In the genomic region with DNA sequence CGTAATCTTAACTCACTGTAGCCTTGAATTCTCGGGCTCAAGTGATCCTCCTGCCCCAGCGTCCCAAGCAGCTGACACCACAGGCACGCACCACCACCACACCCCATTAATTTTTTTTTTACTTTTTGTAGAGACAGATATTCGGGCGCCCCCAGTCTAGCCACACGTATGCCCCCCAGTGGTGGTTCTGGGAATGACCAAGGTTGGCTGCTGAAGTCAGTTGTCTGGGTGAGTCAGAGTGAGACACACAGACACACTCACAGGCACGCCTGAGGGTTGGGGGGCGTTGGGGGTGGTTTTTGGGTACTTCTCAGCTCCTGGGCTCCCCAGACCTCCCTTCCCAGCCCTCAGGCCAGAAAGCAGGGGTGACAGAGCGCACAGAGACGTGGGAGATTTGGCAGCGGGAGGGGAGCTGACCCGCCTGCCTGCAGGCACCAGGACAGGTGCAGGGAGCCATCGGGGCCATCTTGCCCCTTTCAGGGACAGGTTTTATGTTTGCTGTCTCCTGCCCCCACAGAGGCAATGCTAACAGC, we compare ENCODE assay signal across 8 cellular contexts. TPM values are rescaled to one million over a fixed set of nuclear protein-coding genes. Genes with fewer than 3 reads are reported as not detected.
DNase-seq lines count a peak whose midpoint lies in the region; ATAC-seq, FAIRE-seq and TF ChIP-seq lines count a peak whose summit lies in the region.

No MANE protein-coding gene starts in this region.

- TF ChIP-seq CTCF in BJ (IDR thresholded peaks at IDR 0.05; ENCODE audit: insufficient read depth, low read depth, low read length) (peak; percentile 91), astrocyte (IDR thresholded peaks at IDR 0.05; ENCODE audit: insufficient read depth, low read depth, low read length) (peak; percentile 79), hepatocyte (IDR thresholded peaks at IDR 0.05; ENCODE audit: poor library complexity) (peak; percentile 76)

- H3K9me3 Mint-ChIP-seq in astrocyte (ENCODE audit: unreplicated experiment), result no peaks in the 10 kb centered on the region

- H3K27me3 ChIP-seq in BJ (ENCODE audit: control insufficient read depth, insufficient read depth, low read length) (no peaks in the 10 kb centered on the region), astrocyte (ENCODE audit: insufficient read depth, low read length) (peaks cover 3% of the 10 kb centered on the region), hepatocyte (no peaks in the 10 kb centered on the region)

- POLR2A ChIA-PET in BJ (lab: Charles Lee), result no interaction called here

- no peak for FAIRE-seq in astrocyte (lab: Jason Lieb, UNC)

- H3K27me3 Mint-ChIP-seq in astrocyte (ENCODE audit: low read depth, unreplicated experiment), result peaks cover 3% of the 10 kb centered on the region

- H3K4me3 ChIP-seq in BJ (ENCODE audit: low read depth, low read length), result no peak overlapping the region
- no peak overlapping the region for H3K4me3 ChIP-seq in astrocyte (ENCODE audit: insufficient read depth, low read depth, low read length)
- no peak overlapping the region for H3K4me3 ChIP-seq in hepatocyte

- 23% methylated on average over 14 of the region's 14 CpGs for WGBS in hepatocyte (ENCODE audit: low lambda C conversion rate, missing lambda C conversion rate)

- H3K4me3 Mint-ChIP-seq in astrocyte (ENCODE audit: unreplicated experiment), result no peak overlapping the region

- no peaks in the 10 kb centered on the region for H3K9me2 ChIP-seq in hepatocyte (replicated peaks; ENCODE audit: insufficient read depth)

- peaks cover 9% of the 10 kb centered on the region for H4K20me1 ChIP-seq in astrocyte (ENCODE audit: insufficient read depth, low read length)
- no peaks in the 10 kb centered on the region for H4K20me1 ChIP-seq in hepatocyte (ENCODE audit: insufficient read depth, poor library complexity, severe bottlenecking)

- H2AFZ ChIP-seq in astrocyte (ENCODE audit: low read depth, low read length) (no peak overlapping the region), hepatocyte (no peak overlapping the region)

- peaks cover 2% of the 10 kb centered on the region for H3K4me1 Mint-ChIP-seq in astrocyte (ENCODE audit: low read depth, unreplicated experiment)

- no peaks in the 10 kb centered on the region for H3K4me1 ChIP-seq in astrocyte (ENCODE audit: insufficient read depth, low read length)
- H3K4me1 ChIP-seq in hepatocyte (ENCODE audit: insufficient read depth), result peaks cover 12% of the 10 kb centered on the region

- H3K27ac ChIP-seq in astrocyte (ENCODE audit: low read depth, low read length) (no peak overlapping the region), hepatocyte (no peak overlapping the region)

- H3K36me3 Mint-ChIP-seq in astrocyte (ENCODE audit: low read depth, unreplicated experiment), result peaks cover 1% of the 10 kb centered on the region

- ATAC-seq in GM21423 (IDR thresholded peaks at IDR 0.05; ENCODE audit: unreplicated experiment) (peak; percentile 70), HG03342 (IDR thresholded peaks at IDR 0.05; ENCODE audit: unreplicated experiment) (no peak)

- H3K27ac Mint-ChIP-seq in astrocyte (ENCODE audit: unreplicated experiment), result peak overlapping the region; percentile 66

- no peak overlapping the region for H3K9ac ChIP-seq in astrocyte (ENCODE audit: low read length)

- H3K36me3 ChIP-seq in BJ (ENCODE audit: control insufficient read depth, insufficient read depth, low read length), result peaks cover 10% of the 10 kb centered on the region
- H3K36me3 ChIP-seq in astrocyte (ENCODE audit: insufficient read depth, low read length), result no peaks in the 10 kb centered on the region
- H3K36me3 ChIP-seq in hepatocyte (replicated peaks; ENCODE audit: insufficient read depth, low read depth), result no peaks in the 10 kb centered on the region

- no peaks in the 10 kb centered on the region for H3K79me2 ChIP-seq in astrocyte (ENCODE audit: insufficient read depth, low read length)
- H3K79me2 ChIP-seq in hepatocyte, result no peaks in the 10 kb centered on the region

- no peaks in the 10 kb centered on the region for H3K9me3 ChIP-seq in astrocyte (ENCODE audit: insufficient read depth, low read depth, low read length)
- no peaks in the 10 kb centered on the region for H3K9me3 ChIP-seq in hepatocyte (ENCODE audit: low read depth)

- DNase-seq in BJ (ENCODE audit: low read depth), result peak; percentile 31
- DNase-seq in NCI-H1092 (lab: John Stamatoyannopoulos, UW), result peak; percentile 43
- peak; percentile 84 for DNase-seq in T-helper 9 cell
- DNase-seq in astrocyte (ENCODE audit: low read depth), result peak; percentile 47
- peak; percentile 88 for DNase-seq in hepatocyte (ENCODE audit: low spot score)
- peak; percentile 66 to 86 for DNase-seq in stimulated activated CD4-positive, alpha-beta T cell treated with anti-CD3 and anti-CD28 coated beads, Interleukin-12 subunit alpha, Interleukin-12 subunit beta, amount 100 ng/mL, for 24 hours (ENCODE audit: low read depth in 2 of 2)

- H3K4me2 ChIP-seq in astrocyte (ENCODE audit: low read length) (peak overlapping the region; percentile 12), hepatocyte (peak overlapping the region; percentile 63)

- CTCF ChIA-PET in BJ (lab: Yijun Ruan, JAX), result interaction anchor here (0.7 to 2.9 kb wide), 15 partner anchors 8 to 211 kb away, joined by 3 to 13 read pairs (median 4); partner anchors contain the start of genes EXD3, NOXA1, NRARP and NSMF

RNA-seq across cellular contexts. Expression of gene ENTPD8, which starts 4.2 kb away (rescaled TPM):
- polyA plus RNA-seq in BJ (2011; rRNA removed), result not detected in 2 replicates
- polyA minus RNA-seq in BJ (2011; rRNA and poly(A)+ RNA removed), result not detected in 2 replicates
- 0.11 TPM in 1 of 2 replicates, not detected in the other for total RNA-seq in astrocyte
- 6.1 and 7.1 TPM in 2 replicates for total RNA-seq in hepatocyte
- 14.2 and 16.5 TPM in 2 replicates for polyA plus RNA-seq in hepatocyte

RNA-seq across cellular contexts. Expression of gene NSMF, which starts 13.8 kb away (rescaled TPM):
- polyA plus RNA-seq in BJ (2011; rRNA removed) (21.5 and 35.7 TPM in 2 replicates), hepatocyte (51.6 and 54.7 TPM in 2 replicates)
- polyA minus RNA-seq in BJ (2011; rRNA and poly(A)+ RNA removed), result 11.0 and 23.6 TPM in 2 replicates
- total RNA-seq in astrocyte (48.8 and 50.5 TPM in 2 replicates), hepatocyte (37.2 and 39.5 TPM in 2 replicates)

RNA-seq across cellular contexts. Expression of gene NOXA1, which starts 22.1 kb away (rescaled TPM):
- 0.20 and 0.32 TPM in 2 replicates for polyA plus RNA-seq in BJ (2011; rRNA removed)
- not detected in 2 replicates for polyA minus RNA-seq in BJ (2011; rRNA and poly(A)+ RNA removed)
- total RNA-seq in astrocyte, result 0.50 and 0.84 TPM in 2 replicates
- total RNA-seq in hepatocyte, result 7.2 and 8.2 TPM in 2 replicates
- polyA plus RNA-seq in hepatocyte, result 12.5 and 13.9 TPM in 2 replicates

RNA-seq across cellular contexts. Expression of gene EXD3, which starts 22.4 kb away (rescaled TPM):
- polyA plus RNA-seq in BJ (2011; rRNA removed), result 4.9 and 5.4 TPM in 2 replicates
- polyA minus RNA-seq in BJ (2011; rRNA and poly(A)+ RNA removed), result 2.2 and 3.3 TPM in 2 replicates
- 8.5 and 9.4 TPM in 2 replicates for total RNA-seq in astrocyte
- total RNA-seq in hepatocyte, result 7.3 and 11.8 TPM in 2 replicates
- polyA plus RNA-seq in hepatocyte, result 21.6 and 24.9 TPM in 2 replicates

Comparison
In these comparisons a context has a peak if more than half of its experiments do, and no peak if none do; other contexts are left out.
1. DNase-seq: peak in every context shown above with its lines; median percentile 88 in hepatocyte; 84 in T-helper 9 cell; 76 in stimulated activated CD4-positive, alpha-beta T cell treated with anti-CD3 and anti-CD28 coated beads, Interleukin-12 subunit alpha, Interleukin-12 subunit beta, amount 100 ng/mL, for 24 hours; 47 in astrocyte; 43 in NCI-H1092; 31 in BJ.